9 cellular contexts compared by ENCODE assay signal in the genomic region with DNA sequence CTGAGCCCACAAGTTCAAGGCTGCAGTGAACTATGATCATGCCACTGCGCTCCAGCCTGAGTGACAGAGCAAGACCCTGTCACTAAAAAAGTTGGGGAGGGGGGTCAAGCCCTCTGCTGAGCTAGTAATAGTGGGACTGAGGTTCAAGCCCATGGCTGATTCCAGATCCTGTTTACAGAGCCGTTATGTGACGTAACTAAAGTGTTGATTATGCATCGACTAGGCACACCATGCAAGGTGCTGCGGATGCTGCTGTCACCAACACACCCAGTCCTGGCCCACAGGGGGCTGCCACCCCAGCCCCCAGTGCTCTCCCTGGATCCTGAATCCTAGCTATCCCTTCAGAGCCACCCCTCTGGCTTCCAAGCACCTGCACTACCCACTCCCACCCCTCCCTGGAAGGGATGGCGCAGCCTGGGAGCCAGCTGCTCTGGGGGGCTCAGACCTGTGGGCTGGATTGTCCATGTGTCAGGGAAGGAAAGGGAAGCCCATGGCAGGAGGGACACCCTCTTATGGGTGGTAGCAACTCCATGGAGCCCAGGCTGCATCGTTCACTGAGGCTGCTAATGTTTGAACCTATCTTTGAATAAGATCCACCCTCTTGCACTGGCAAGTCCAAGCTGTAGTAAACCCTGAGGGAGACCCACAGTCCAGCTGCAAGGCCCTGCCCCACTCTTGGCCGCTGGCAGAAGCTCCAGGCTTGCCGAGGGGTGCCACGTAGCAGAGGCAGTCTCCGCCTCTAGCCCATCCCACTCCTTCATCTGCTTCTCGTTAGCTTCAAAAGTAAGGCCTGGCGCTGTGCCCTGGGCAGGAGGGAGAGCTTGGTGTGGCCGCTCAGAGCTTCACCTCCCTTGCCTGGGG.
DNase-seq lines count a peak whose midpoint lies in the region; ATAC-seq lines count a peak whose summit lies in the region.
"Had no signal": no experiment of that assay in that cellular context is flagged by ENCODE, and none has a peak within 500 bp of the region (broad histone marks: within the 10 kb centered on the region; RNA-seq: fewer than 3 reads in every experiment).

No MANE protein-coding gene starts in this region.

- no peak overlapping the region for H3K4me3 Mint-ChIP-seq in activated CD4-positive, alpha-beta memory T cell treated with anti-CD3 and anti-CD28 coated beads for 36 hours

- no peaks in the 10 kb centered on the region for H3K36me3 ChIP-seq in duodenal mucosa (ENCODE audit: control insufficient read depth in 1 of 2, insufficient read depth in 2 of 2, low read length in 2 of 2)

- H3K27ac Mint-ChIP-seq in activated CD4-positive, alpha-beta memory T cell treated with anti-CD3 and anti-CD28 coated beads for 36 hours: no peak overlapping the region

- peaks cover 4% of the 10 kb centered on the region for H3K27me3 Mint-ChIP-seq in activated CD4-positive, alpha-beta memory T cell treated with anti-CD3 and anti-CD28 coated beads for 36 hours

- POLR2A ChIA-PET in activated CD4-positive, alpha-beta memory T cell treated with anti-CD3 and anti-CD28 coated beads for 36 hours (lab: Charles Lee): no interaction called here

- ATAC-seq in HG03095 (IDR thresholded peaks at IDR 0.05; ENCODE audit: unreplicated experiment) (no peak), HG03469 (IDR thresholded peaks at IDR 0.05; ENCODE audit: unreplicated experiment) (no peak)
- ATAC-seq: K562 had no signal

- no peaks in the 10 kb centered on the region for H3K9me3 ChIP-seq in duodenal mucosa (ENCODE audit: control insufficient read depth in 1 of 2, low read length in 2 of 2)

- H3K4me1 ChIP-seq in duodenal mucosa (ENCODE audit: control insufficient read depth in 1 of 2, insufficient read depth in 2 of 2, low read length in 2 of 2): peaks cover 53 to 55% of the 10 kb centered on the region in 2 donors

- peak overlapping the region; percentile 26 to 28 for H3K4me3 ChIP-seq in duodenal mucosa (ENCODE audit: low read depth in 1 of 2, low read length in 2 of 2)
- H3K4me3 ChIP-seq: K562 had no signal

- H3K27ac ChIP-seq in duodenal mucosa (ENCODE audit: low read depth, low read length): peak overlapping the region; percentile 68

- peaks cover 13% of the 10 kb centered on the region for H3K4me1 Mint-ChIP-seq in activated CD4-positive, alpha-beta memory T cell treated with anti-CD3 and anti-CD28 coated beads for 36 hours (ENCODE audit: low read depth)

- intact Hi-C loops in activated CD4-positive, alpha-beta memory T cell treated with anti-CD3 and anti-CD28 coated beads for 36 hours (cut with micrococcal nuclease): loop anchor here (10.0 kb wide), 1 partner anchor 109 kb away; no protein-coding TSS in a partner anchor

- peak overlapping the region; percentile 55 to 58 for H3K9ac ChIP-seq in duodenal mucosa (ENCODE audit: low read depth in 1 of 2, low read length in 2 of 2)

- CTCF ChIA-PET in activated CD4-positive, alpha-beta memory T cell treated with anti-CD3 and anti-CD28 coated beads for 36 hours (lab: Charles Lee): interaction anchor here (0.6 to 1.4 kb wide), 5 partner anchors 12 to 191 kb away, joined by 3 to 4 read pairs (median 3); a partner anchor contains a TSS

- peak; percentile 94 for DNase-seq in GM03348 (ENCODE audit: low spot score)
- DNase-seq in NCI-H460 (ENCODE audit: extremely low read depth, low read depth): peak; percentile 25
- peak; percentile 78 for DNase-seq in myocyte (ENCODE audit: low read depth)
- no peak for DNase-seq in globus pallidus (ENCODE audit: low spot score)
- no peak for DNase-seq in activated CD4-positive, alpha-beta memory T cell treated with anti-CD3 and anti-CD28 coated beads for 36 hours

- H3K9me3 Mint-ChIP-seq in activated CD4-positive, alpha-beta memory T cell treated with anti-CD3 and anti-CD28 coated beads for 36 hours: no peaks in the 10 kb centered on the region

- H3K27me3 ChIP-seq in duodenal mucosa (ENCODE audit: control insufficient read depth in 1 of 2, insufficient read depth in 2 of 2, low read length in 2 of 2): no peaks in the 10 kb centered on the region

- no peaks in the 10 kb centered on the region for H3K36me3 Mint-ChIP-seq in activated CD4-positive, alpha-beta memory T cell treated with anti-CD3 and anti-CD28 coated beads for 36 hours

Comparison
In these comparisons a context has a peak if more than half of its experiments do, and no peak if none do; other contexts are left out.
1. DNase-seq: peak in GM03348 (single experiment), NCI-H460 (single experiment) and myocyte (single experiment); none in globus pallidus (single experiment) and activated CD4-positive, alpha-beta memory T cell treated with anti-CD3 and anti-CD28 coated beads for 36 hours (single experiment).